ENCODE assay signal across 1 cellular context in genomic region chr3:195823286-195823685, GRCh38.
A peak's percentile ranks its signal among the peaks of the same experiment; 100 is the strongest.
TF ChIP-seq lines count a peak whose summit lies in the region.

No MANE protein-coding gene starts in this region.

TF ChIP-seq in K562, 482 proteins besides CTCF, POLR2A, EP300 and RAD21 (continued from another document):
- TF ChIP-seq PRDM10 (IDR thresholded peaks at IDR 0.05; ENCODE audit: partially characterized antibody) (no peak), ELK3 (CRISPR knock-in tag; IDR thresholded peaks at IDR 0.05) (no peak), E2F1 (CRISPR knock-in tag; IDR thresholded peaks at IDR 0.05) (no peak), NRF1 (conservative IDR thresholded peaks at IDR 0.05 in 1 of 2, IDR thresholded peaks at IDR 0.05 in 1 of 2) (peak in 1 of 2 experiments; percentile 22; a peak in 1 of 4 replicates), ATF7 (IDR thresholded peaks at IDR 0.05) (no peak), FOXP1 (CRISPR knock-in tag; IDR thresholded peaks at IDR 0.05) (no peak), RNF2 (IDR thresholded peaks at IDR 0.05) (no peak), CBFA2T2 (conservative IDR thresholded peaks at IDR 0.05) (peak; percentile 61), CHD2 (IDR thresholded peaks at IDR 0.05; ENCODE audit: low read depth, low read length) (no peak), ZNF511 (CRISPR knock-in tag; IDR thresholded peaks at IDR 0.05) (no peak), ZKSCAN1 (IDR thresholded peaks at IDR 0.05; ENCODE audit: low read depth, low read length) (no peak), ZNF347 (CRISPR knock-in tag; IDR thresholded peaks at IDR 0.05; ENCODE audit: low read depth) (no peak), TBL1XR1 (IDR thresholded peaks at IDR 0.05; ENCODE audit: low read length in 2 of 2) (no peak), NFIC (IDR thresholded peaks at IDR 0.05) (peak; percentile 63), CBX5 (IDR thresholded peaks at IDR 0.05; ENCODE audit: borderline replicate concordance, low read depth) (no peak), ZNF586 (CRISPR knock-in tag; conservative IDR thresholded peaks at IDR 0.05) (no peak), ZBTB43 (CRISPR knock-in tag; IDR thresholded peaks at IDR 0.05) (no peak), STAT6 (CRISPR knock-in tag; IDR thresholded peaks at IDR 0.05) (no peak), MAX (CRISPR knock-in tag; IDR thresholded peaks at IDR 0.05) (no peak), HEY1 (CRISPR knock-in tag; IDR thresholded peaks at IDR 0.05; ENCODE audit: borderline replicate concordance) (no peak), SAFB2 (IDR thresholded peaks at IDR 0.05; ENCODE audit: borderline replicate concordance, low read depth, low read length, severe bottlenecking) (no peak), THAP12 (CRISPR knock-in tag; IDR thresholded peaks at IDR 0.05) (no peak), FOXK1 (CRISPR knock-in tag; IDR thresholded peaks at IDR 0.05; ENCODE audit: borderline replicate concordance) (no peak), LCOR (CRISPR knock-in tag; IDR thresholded peaks at IDR 0.05) (no peak), BHLHE40 (IDR thresholded peaks at IDR 0.05; ENCODE audit: low read length) (peak; percentile 59), SUPT5H (IDR thresholded peaks at IDR 0.05) (no peak), E4F1 (CRISPR knock-in tag; IDR thresholded peaks at IDR 0.05; ENCODE audit: borderline replicate concordance) (no peak), ETV1 (tag; conservative IDR thresholded peaks at IDR 0.05; ENCODE audit: low read depth) (no peak), SRSF9 (IDR thresholded peaks at IDR 0.05; ENCODE audit: borderline replicate concordance, low read depth, low read length) (no peak), TCF7 (IDR thresholded peaks at IDR 0.05; ENCODE audit: borderline replicate concordance) (no peak), CXXC5 (CRISPR knock-in tag; IDR thresholded peaks at IDR 0.05) (no peak), E2F5 (CRISPR knock-in tag; IDR thresholded peaks at IDR 0.05) (no peak), ZNF23 (CRISPR knock-in tag; IDR thresholded peaks at IDR 0.05) (no peak), ZNF124 (CRISPR knock-in tag; IDR thresholded peaks at IDR 0.05) (no peak), E2F3 (CRISPR knock-in tag; IDR thresholded peaks at IDR 0.05) (no peak), CGGBP1 (CRISPR knock-in tag; IDR thresholded peaks at IDR 0.05) (no peak), MEF2A (IDR thresholded peaks at IDR 0.05; ENCODE audit: control insufficient read depth, low read depth, low read length) (no peak)
